2 cellular contexts compared by ENCODE assay signal in the genomic region with DNA sequence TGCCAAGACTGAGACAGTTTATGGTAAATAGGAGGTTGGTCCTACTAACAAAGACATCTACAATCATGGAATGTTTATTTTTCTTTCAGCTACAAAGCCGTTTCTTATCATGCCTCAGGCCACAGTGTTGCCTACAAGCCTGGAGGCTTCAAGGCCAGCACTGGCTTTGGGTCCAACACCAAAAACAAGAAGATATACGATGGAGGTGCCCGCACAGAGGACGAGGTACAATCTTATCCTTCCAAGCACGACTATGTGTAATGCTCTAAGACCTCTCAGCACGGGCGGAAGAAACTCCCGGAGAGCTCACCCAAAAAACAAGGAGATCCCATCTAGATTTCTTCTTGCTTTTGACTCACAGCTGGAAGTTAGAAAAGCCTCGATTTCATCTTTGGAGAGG.
TF ChIP-seq lines count a peak whose summit lies in the region.

No MANE protein-coding gene starts in this region.

TF ChIP-seq in GM23338, 12 proteins besides CTCF, POLR2A, EP300 and RAD21 (continues in another document):
- no peak for TF ChIP-seq EZH2 (IDR thresholded peaks at IDR 0.05; ENCODE audit: low read depth, unreplicated experiment)
- TF ChIP-seq NANOG (IDR thresholded peaks at IDR 0.05; ENCODE audit: borderline replicate concordance) = no peak
- TF ChIP-seq, protein P1, sequence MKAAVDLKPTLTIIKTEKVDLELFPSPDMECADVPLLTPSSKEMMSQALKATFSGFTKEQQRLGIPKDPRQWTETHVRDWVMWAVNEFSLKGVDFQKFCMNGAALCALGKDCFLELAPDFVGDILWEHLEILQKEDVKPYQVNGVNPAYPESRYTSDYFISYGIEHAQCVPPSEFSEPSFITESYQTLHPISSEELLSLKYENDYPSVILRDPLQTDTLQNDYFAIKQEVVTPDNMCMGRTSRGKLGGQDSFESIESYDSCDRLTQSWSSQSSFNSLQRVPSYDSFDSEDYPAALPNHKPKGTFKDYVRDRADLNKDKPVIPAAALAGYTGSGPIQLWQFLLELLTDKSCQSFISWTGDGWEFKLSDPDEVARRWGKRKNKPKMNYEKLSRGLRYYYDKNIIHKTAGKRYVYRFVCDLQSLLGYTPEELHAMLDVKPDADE (IDR thresholded peaks at IDR 0.05) = no peak
- TF ChIP-seq STAT1 (IDR thresholded peaks at IDR 0.05; ENCODE audit: unreplicated experiment) = no peak
- TF ChIP-seq, protein P2, sequence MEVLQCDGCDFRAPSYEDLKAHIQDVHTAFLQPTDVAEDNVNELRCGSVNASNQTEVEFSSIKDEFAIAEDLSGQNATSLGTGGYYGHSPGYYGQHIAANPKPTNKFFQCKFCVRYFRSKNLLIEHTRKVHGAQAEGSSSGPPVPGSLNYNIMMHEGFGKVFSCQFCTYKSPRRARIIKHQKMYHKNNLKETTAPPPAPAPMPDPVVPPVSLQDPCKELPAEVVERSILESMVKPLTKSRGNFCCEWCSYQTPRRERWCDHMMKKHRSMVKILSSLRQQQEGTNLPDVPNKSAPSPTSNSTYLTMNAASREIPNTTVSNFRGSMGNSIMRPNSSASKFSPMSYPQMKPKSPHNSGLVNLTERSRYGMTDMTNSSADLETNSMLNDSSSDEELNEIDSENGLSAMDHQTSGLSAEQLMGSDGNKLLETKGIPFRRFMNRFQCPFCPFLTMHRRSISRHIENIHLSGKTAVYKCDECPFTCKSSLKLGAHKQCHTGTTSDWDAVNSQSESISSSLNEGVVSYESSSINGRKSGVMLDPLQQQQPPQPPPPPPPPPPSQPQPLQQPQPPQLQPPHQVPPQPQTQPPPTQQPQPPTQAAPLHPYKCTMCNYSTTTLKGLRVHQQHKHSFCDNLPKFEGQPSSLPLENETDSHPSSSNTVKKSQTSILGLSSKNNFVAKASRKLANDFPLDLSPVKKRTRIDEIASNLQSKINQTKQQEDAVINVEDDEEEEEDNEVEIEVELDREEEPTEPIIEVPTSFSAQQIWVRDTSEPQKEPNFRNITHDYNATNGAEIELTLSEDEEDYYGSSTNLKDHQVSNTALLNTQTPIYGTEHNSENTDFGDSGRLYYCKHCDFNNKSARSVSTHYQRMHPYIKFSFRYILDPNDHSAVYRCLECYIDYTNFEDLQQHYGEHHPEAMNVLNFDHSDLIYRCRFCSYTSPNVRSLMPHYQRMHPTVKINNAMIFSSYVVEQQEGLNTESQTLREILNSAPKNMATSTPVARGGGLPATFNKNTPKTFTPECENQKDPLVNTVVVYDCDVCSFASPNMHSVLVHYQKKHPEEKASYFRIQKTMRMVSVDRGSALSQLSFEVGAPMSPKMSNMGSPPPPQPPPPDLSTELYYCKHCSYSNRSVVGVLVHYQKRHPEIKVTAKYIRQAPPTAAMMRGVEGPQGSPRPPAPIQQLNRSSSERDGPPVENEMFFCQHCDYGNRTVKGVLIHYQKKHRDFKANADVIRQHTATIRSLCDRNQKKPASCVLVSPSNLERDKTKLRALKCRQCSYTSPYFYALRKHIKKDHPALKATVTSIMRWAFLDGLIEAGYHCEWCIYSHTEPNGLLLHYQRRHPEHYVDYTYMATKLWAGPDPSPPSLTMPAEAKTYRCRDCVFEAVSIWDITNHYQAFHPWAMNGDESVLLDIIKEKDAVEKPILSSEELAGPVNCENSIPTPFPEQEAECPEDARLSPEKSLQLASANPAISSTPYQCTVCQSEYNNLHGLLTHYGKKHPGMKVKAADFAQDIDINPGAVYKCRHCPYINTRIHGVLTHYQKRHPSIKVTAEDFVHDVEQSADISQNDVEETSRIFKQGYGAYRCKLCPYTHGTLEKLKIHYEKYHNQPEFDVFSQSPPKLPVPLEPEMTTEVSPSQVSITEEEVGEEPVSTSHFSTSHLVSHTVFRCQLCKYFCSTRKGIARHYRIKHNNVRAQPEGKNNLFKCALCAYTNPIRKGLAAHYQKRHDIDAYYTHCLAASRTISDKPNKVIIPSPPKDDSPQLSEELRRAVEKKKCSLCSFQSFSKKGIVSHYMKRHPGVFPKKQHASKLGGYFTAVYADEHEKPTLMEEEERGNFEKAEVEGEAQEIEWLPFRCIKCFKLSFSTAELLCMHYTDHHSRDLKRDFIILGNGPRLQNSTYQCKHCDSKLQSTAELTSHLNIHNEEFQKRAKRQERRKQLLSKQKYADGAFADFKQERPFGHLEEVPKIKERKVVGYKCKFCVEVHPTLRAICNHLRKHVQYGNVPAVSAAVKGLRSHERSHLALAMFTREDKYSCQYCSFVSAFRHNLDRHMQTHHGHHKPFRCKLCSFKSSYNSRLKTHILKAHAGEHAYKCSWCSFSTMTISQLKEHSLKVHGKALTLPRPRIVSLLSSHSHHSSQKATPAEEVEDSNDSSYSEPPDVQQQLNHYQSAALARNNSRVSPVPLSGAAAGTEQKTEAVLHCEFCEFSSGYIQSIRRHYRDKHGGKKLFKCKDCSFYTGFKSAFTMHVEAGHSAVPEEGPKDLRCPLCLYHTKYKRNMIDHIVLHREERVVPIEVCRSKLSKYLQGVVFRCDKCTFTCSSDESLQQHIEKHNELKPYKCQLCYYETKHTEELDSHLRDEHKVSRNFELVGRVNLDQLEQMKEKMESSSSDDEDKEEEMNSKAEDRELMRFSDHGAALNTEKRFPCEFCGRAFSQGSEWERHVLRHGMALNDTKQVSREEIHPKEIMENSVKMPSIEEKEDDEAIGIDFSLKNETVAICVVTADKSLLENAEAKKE (CRISPR knock-in tag; IDR thresholded peaks at IDR 0.05) = no peak
- TF ChIP-seq CREB1 (CRISPR knock-in tag; IDR thresholded peaks at IDR 0.05; ENCODE audit: low read depth) = no peak
- no peak for TF ChIP-seq ZNF114 (CRISPR knock-in tag; IDR thresholded peaks at IDR 0.05)
- no peak for TF ChIP-seq JUNB (IDR thresholded peaks at IDR 0.05; ENCODE audit: unreplicated experiment)
- TF ChIP-seq EZH2phosphoT487 (IDR thresholded peaks at IDR 0.05; ENCODE audit: unreplicated experiment) = no peak
- no peak for TF ChIP-seq POLR2AphosphoS5 (IDR thresholded peaks at IDR 0.05; ENCODE audit: low read depth)

TF ChIP-seq in GM12878, 131 proteins besides CTCF, POLR2A, EP300 and RAD21:
- TF ChIP-seq, protein P3, sequence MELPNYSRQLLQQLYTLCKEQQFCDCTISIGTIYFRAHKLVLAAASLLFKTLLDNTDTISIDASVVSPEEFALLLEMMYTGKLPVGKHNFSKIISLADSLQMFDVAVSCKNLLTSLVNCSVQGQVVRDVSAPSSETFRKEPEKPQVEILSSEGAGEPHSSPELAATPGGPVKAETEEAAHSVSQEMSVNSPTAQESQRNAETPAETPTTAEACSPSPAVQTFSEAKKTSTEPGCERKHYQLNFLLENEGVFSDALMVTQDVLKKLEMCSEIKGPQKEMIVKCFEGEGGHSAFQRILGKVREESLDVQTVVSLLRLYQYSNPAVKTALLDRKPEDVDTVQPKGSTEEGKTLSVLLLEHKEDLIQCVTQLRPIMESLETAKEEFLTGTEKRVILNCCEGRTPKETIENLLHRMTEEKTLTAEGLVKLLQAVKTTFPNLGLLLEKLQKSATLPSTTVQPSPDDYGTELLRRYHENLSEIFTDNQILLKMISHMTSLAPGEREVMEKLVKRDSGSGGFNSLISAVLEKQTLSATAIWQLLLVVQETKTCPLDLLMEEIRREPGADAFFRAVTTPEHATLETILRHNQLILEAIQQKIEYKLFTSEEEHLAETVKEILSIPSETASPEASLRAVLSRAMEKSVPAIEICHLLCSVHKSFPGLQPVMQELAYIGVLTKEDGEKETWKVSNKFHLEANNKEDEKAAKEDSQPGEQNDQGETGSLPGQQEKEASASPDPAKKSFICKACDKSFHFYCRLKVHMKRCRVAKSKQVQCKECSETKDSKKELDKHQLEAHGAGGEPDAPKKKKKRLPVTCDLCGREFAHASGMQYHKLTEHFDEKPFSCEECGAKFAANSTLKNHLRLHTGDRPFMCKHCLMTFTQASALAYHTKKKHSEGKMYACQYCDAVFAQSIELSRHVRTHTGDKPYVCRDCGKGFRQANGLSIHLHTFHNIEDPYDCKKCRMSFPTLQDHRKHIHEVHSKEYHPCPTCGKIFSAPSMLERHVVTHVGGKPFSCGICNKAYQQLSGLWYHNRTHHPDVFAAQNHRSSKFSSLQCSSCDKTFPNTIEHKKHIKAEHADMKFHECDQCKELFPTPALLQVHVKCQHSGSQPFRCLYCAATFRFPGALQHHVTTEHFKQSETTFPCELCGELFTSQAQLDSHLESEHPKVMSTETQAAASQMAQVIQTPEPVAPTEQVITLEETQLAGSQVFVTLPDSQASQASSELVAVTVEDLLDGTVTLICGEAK (IDR thresholded peaks at IDR 0.05; ENCODE audit: borderline replicate concordance) = no peak
- TF ChIP-seq RELA (IDR thresholded peaks at IDR 0.05; ENCODE audit: borderline replicate concordance, partially characterized antibody) (no peak), JUND (IDR thresholded peaks at IDR 0.05; ENCODE audit: low read depth, low read length) (no peak), ATF7 (IDR thresholded peaks at IDR 0.05; ENCODE audit: low read depth) (no peak), TCF12 (IDR thresholded peaks at IDR 0.05; ENCODE audit: low read depth, low read length) (no peak), PML (IDR thresholded peaks at IDR 0.05; ENCODE audit: low read length) (no peak), NR2C1 (IDR thresholded peaks at IDR 0.05) (no peak), ETV6 (conservative IDR thresholded peaks at IDR 0.05 in 1 of 2, IDR thresholded peaks at IDR 0.05 in 1 of 2; ENCODE audit: borderline replicate concordance in 1 of 2, low read depth in 1 of 2) (no peak), GATAD2B (conservative IDR thresholded peaks at IDR 0.05; ENCODE audit: low read depth) (no peak), BRCA1 (IDR thresholded peaks at IDR 0.05; ENCODE audit: low read depth, low read length) (no peak), ZSCAN29 (IDR thresholded peaks at IDR 0.05) (no peak)
- TF ChIP-seq, protein P4, sequence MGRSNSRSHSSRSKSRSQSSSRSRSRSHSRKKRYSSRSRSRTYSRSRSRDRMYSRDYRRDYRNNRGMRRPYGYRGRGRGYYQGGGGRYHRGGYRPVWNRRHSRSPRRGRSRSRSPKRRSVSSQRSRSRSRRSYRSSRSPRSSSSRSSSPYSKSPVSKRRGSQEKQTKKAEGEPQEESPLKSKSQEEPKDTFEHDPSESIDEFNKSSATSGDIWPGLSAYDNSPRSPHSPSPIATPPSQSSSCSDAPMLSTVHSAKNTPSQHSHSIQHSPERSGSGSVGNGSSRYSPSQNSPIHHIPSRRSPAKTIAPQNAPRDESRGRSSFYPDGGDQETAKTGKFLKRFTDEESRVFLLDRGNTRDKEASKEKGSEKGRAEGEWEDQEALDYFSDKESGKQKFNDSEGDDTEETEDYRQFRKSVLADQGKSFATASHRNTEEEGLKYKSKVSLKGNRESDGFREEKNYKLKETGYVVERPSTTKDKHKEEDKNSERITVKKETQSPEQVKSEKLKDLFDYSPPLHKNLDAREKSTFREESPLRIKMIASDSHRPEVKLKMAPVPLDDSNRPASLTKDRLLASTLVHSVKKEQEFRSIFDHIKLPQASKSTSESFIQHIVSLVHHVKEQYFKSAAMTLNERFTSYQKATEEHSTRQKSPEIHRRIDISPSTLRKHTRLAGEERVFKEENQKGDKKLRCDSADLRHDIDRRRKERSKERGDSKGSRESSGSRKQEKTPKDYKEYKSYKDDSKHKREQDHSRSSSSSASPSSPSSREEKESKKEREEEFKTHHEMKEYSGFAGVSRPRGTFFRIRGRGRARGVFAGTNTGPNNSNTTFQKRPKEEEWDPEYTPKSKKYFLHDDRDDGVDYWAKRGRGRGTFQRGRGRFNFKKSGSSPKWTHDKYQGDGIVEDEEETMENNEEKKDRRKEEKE (IDR thresholded peaks at IDR 0.05) = no peak
- TF ChIP-seq, protein P5, sequence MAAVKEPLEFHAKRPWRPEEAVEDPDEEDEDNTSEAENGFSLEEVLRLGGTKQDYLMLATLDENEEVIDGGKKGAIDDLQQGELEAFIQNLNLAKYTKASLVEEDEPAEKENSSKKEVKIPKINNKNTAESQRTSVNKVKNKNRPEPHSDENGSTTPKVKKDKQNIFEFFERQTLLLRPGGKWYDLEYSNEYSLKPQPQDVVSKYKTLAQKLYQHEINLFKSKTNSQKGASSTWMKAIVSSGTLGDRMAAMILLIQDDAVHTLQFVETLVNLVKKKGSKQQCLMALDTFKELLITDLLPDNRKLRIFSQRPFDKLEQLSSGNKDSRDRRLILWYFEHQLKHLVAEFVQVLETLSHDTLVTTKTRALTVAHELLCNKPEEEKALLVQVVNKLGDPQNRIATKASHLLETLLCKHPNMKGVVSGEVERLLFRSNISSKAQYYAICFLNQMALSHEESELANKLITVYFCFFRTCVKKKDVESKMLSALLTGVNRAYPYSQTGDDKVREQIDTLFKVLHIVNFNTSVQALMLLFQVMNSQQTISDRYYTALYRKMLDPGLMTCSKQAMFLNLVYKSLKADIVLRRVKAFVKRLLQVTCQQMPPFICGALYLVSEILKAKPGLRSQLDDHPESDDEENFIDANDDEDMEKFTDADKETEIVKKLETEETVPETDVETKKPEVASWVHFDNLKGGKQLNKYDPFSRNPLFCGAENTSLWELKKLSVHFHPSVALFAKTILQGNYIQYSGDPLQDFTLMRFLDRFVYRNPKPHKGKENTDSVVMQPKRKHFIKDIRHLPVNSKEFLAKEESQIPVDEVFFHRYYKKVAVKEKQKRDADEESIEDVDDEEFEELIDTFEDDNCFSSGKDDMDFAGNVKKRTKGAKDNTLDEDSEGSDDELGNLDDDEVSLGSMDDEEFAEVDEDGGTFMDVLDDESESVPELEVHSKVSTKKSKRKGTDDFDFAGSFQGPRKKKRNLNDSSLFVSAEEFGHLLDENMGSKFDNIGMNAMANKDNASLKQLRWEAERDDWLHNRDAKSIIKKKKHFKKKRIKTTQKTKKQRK (IDR thresholded peaks at IDR 0.05; ENCODE audit: low read depth, low read length) = no peak
- TF ChIP-seq, protein P6, sequence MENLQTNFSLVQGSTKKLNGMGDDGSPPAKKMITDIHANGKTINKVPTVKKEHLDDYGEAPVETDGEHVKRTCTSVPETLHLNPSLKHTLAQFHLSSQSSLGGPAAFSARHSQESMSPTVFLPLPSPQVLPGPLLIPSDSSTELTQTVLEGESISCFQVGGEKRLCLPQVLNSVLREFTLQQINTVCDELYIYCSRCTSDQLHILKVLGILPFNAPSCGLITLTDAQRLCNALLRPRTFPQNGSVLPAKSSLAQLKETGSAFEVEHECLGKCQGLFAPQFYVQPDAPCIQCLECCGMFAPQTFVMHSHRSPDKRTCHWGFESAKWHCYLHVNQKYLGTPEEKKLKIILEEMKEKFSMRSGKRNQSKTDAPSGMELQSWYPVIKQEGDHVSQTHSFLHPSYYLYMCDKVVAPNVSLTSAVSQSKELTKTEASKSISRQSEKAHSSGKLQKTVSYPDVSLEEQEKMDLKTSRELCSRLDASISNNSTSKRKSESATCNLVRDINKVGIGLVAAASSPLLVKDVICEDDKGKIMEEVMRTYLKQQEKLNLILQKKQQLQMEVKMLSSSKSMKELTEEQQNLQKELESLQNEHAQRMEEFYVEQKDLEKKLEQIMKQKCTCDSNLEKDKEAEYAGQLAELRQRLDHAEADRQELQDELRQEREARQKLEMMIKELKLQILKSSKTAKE (IDR thresholded peaks at IDR 0.05; ENCODE audit: low read depth, poor library complexity, severe bottlenecking) = no peak
TF ChIP-seq in GM12878: peak in this region for 0.
